12 cellular contexts compared by ENCODE assay signal in the genomic region with DNA sequence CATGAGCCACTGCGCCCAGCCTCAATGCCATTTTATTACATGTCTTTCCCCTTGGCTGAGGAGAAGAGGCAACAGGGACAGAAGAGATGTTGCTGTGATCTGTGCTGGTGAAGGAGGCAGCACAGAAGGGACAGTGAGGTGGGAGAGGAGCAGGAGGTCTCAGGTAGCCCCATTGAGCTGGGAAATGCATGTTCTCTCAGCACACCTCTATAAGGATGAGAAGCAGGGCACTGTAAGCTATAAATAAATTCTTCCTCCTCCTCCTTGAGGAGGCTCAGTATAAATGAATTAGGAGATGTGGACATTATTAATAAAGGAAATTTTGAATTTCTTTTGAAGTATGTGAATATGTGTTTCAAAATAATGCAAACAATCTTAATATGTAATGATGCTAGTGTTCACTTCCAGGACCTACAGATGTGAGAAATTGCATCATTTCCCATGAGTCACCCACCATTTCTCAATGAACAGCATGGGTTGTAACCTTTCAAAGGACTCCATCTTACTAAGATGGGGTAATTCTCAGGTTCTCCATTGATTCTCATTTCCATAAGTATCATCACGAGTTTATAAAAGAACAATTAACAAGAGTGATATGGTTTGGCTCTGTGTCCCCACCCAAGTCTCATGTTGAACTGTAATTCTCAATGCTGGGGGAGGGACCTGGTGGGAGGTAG.
A peak's percentile ranks its signal among the peaks of the same experiment; 100 is the strongest.
DNase-seq lines count a peak whose midpoint lies in the region; ATAC-seq, FAIRE-seq and TF ChIP-seq lines count a peak whose summit lies in the region.
"Had no signal": no experiment of that assay in that cellular context is flagged by ENCODE, and none has a peak within 500 bp of the region (broad histone marks: within the 10 kb centered on the region; RNA-seq: fewer than 3 reads in every experiment).

No MANE protein-coding gene starts in this region.

- peak overlapping the region; percentile 78 for H3K27ac Mint-ChIP-seq in activated naive CD8-positive, alpha-beta T cell
- H3K27ac Mint-ChIP-seq in naive thymus-derived CD8-positive, alpha-beta T cell, result no peak overlapping the region
- H3K27ac Mint-ChIP-seq: nephron had no signal

- POLR2A ChIA-PET in naive thymus-derived CD8-positive, alpha-beta T cell (lab: Charles Lee), result no interaction called here

- H3K36me3 Mint-ChIP-seq in activated naive CD8-positive, alpha-beta T cell, result peaks cover 49% of the 10 kb centered on the region
- peaks cover 39 to 81% (median 64%) of the 10 kb centered on the region in 3 donors for H3K36me3 Mint-ChIP-seq in naive thymus-derived CD8-positive, alpha-beta T cell

- FAIRE-seq in keratinocyte (lab: Jason Lieb, UNC), result no peak

- no peak for ATAC-seq in naive thymus-derived CD8-positive, alpha-beta T cell
- ATAC-seq in HG03045 (IDR thresholded peaks at IDR 0.05; ENCODE audit: unreplicated experiment), result no peak

- no peaks in the 10 kb centered on the region for H4K20me1 ChIP-seq in keratinocyte (ENCODE audit: control insufficient read depth, extremely low read depth, insufficient read depth, low read length)

- peaks cover 11% of the 10 kb centered on the region for H3K4me1 Mint-ChIP-seq in activated naive CD8-positive, alpha-beta T cell (ENCODE audit: low read depth)
- peaks cover 0 to 1% (median 0%) of the 10 kb centered on the region in 4 donors for H3K4me1 Mint-ChIP-seq in naive thymus-derived CD8-positive, alpha-beta T cell
- H3K4me1 Mint-ChIP-seq: nephron had no signal

- H3K27me3 Mint-ChIP-seq in activated naive CD8-positive, alpha-beta T cell, result no peaks in the 10 kb centered on the region
- no peaks in the 10 kb centered on the region for H3K27me3 Mint-ChIP-seq in naive thymus-derived CD8-positive, alpha-beta T cell

- H3K36me3 ChIP-seq in keratinocyte (ENCODE audit: control insufficient read depth in 2 of 2, extremely low read depth in 1 of 2, insufficient read depth in 2 of 2, low read length in 2 of 2), result peaks cover 0 to 1% of the 10 kb centered on the region in 2 experiments
- H3K36me3 ChIP-seq: WERI-Rb-1 had no signal

- TF ChIP-seq CTCF in keratinocyte (optimal IDR thresholded peaks at IDR 0.05 in 1 of 3, IDR thresholded peaks at IDR 0.05 in 1 of 3, conservative IDR thresholded peaks at IDR 0.05 in 1 of 3; ENCODE audit: extremely low read depth in 1 of 3, insufficient read depth in 2 of 3, low read length in 3 of 3), result no peak

- no peaks in the 10 kb centered on the region for H3K79me2 ChIP-seq in keratinocyte (ENCODE audit: control insufficient read depth, insufficient read depth, low read length)

- H3K27me3 ChIP-seq in keratinocyte (ENCODE audit: control insufficient read depth, extremely low read depth, insufficient read depth, low read length), result no peaks in the 10 kb centered on the region

- H3K4me1 ChIP-seq in keratinocyte (ENCODE audit: control insufficient read depth, extremely low read depth, insufficient read depth, low read length), result no peaks in the 10 kb centered on the region

- no peak overlapping the region for H3K4me3 ChIP-seq in Jurkat, Clone E6-1 (ENCODE audit: low read length)
- no peak overlapping the region for H3K4me3 ChIP-seq in keratinocyte (ENCODE audit: control insufficient read depth in 2 of 3, extremely low read depth in 1 of 3, insufficient read depth in 2 of 3, low read depth in 1 of 3, low read length in 3 of 3)

- DNase-seq in COLO829 (ENCODE audit: low spot score), result peak; percentile 4
- peak; percentile 2 for DNase-seq in Jurkat, Clone E6-1 (ENCODE audit: low read depth, low spot score)
- peak; percentile 23 for DNase-seq in keratinocyte (ENCODE audit: low read depth, low spot score)
- no peak for DNase-seq in naive thymus-derived CD8-positive, alpha-beta T cell
- DNase-seq in stimulated activated CD8-positive, alpha-beta memory T cell treated with anti-CD3 and anti-CD28 coated beads, Interleukin-4, amount 100 ng/mL, for 48 hours, result no peak
- DNase-seq in stimulated activated naive CD4-positive, alpha-beta T cell (lab: John Stamatoyannopoulos, UW), result no peak
- DNase-seq: caudate nucleus, KBM-7, WERI-Rb-1 had no signal

- H3K9ac ChIP-seq in keratinocyte (ENCODE audit: control insufficient read depth, extremely low read depth, insufficient read depth, low read length), result no peak overlapping the region

- H3K4me3 Mint-ChIP-seq in activated naive CD8-positive, alpha-beta T cell, result no peak overlapping the region
- H3K4me3 Mint-ChIP-seq in naive thymus-derived CD8-positive, alpha-beta T cell, result no peak overlapping the region
- H3K4me3 Mint-ChIP-seq: nephron had no signal

- H3K9me3 ChIP-seq in keratinocyte (ENCODE audit: control insufficient read depth, low read depth, low read length), result peaks cover 2% of the 10 kb centered on the region

- H3K4me2 ChIP-seq in keratinocyte (ENCODE audit: control insufficient read depth, extremely low read depth, insufficient read depth, low read depth, low read length), result no peak overlapping the region

- H3K9me3 Mint-ChIP-seq in activated naive CD8-positive, alpha-beta T cell (ENCODE audit: low read depth), result peaks cover 3% of the 10 kb centered on the region
- peaks cover 0 to 8% (median 2%) of the 10 kb centered on the region in 9 donors for H3K9me3 Mint-ChIP-seq in naive thymus-derived CD8-positive, alpha-beta T cell

- no peak overlapping the region for H2AFZ ChIP-seq in keratinocyte (ENCODE audit: control insufficient read depth, low read length)

- dilution Hi-C loops in keratinocyte (cut with MboI; ENCODE audit: extremely low pct_ligation_motif_present, low sequenced_read_pairs), result no loop called here

- H3K27ac ChIP-seq in keratinocyte (ENCODE audit: control insufficient read depth, insufficient read depth, low read length), result no peak overlapping the region
- H3K27ac ChIP-seq: WERI-Rb-1 had no signal

- no peaks in the 10 kb centered on the region for H3K9me1 ChIP-seq in keratinocyte (ENCODE audit: control insufficient read depth, extremely low read depth, insufficient read depth, low read length)

Comparison
In these comparisons a context has a peak if more than half of its experiments do, and no peak if none do; other contexts are left out.
1. DNase-seq: peak in COLO829 (single experiment), Jurkat, Clone E6-1 (single experiment) and keratinocyte (single experiment); none in naive thymus-derived CD8-positive, alpha-beta T cell (0 of 10), stimulated activated CD8-positive, alpha-beta memory T cell treated with anti-CD3 and anti-CD28 coated beads, Interleukin-4, amount 100 ng/mL, for 48 hours (single experiment) and stimulated activated naive CD4-positive, alpha-beta T cell (0 of 6).